Comparison of ENCODE assay signal across 7 cellular contexts in the genomic region with DNA sequence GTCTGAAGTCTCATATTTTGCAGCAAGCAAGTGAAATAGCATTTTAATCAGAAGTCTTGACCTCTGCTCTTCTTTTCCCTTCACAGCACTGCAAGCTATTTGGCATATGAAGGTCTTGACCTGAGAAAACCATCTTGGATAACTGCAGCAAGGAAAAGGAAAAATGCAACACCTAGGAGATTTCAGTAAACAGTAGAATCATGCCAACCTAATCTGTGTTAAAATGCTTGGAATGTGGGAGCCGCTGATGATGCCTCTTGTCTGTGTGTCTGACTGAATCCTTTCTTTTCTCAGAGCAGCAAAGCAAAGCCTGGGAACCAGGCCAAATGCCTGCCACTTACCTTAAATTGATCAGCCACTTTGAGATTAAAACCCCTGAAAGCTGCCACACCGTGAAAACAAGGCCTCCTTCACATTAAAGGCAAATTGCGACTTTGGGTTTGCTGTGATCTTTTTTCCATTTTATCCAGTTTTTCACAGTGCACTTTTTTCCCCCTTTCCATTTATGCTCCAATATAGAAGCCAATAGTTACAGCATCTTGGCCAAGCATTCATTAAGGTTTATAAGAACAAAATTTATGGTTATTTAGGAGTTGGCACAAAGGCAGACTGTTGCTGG.
DNase-seq lines count a peak whose midpoint lies in the region; TF ChIP-seq lines count a peak whose summit lies in the region.

No MANE protein-coding gene starts in this region.

- no peak overlapping the region for H3K4me3 ChIP-seq in epithelial cell of esophagus (ENCODE audit: low read length)

- H3K4me3 Mint-ChIP-seq in progenitor cell of endocrine pancreas (ENCODE audit: low read depth), result no peak overlapping the region

- peak overlapping the region; percentile 90 for H3K27ac Mint-ChIP-seq in progenitor cell of endocrine pancreas

- DNase-seq in HCEC 1CT, result peak; percentile 15
- DNase-seq in NCI-H524 treated with DMSO at 0.1 percent for 48 hours (lab: John Stamatoyannopoulos, UW), result peak; percentile 66
- peak; percentile 84 for DNase-seq in epithelial cell of esophagus (ENCODE audit: low read depth)
- DNase-seq in progenitor cell of endocrine pancreas (ENCODE audit: low spot score, unreplicated experiment), result no peak
- no peak for DNase-seq in NOMO-1 treated with dmso at 0.1 percent for 144 hours (lab: John Stamatoyannopoulos, UW; ENCODE audit: unreplicated experiment)
- no peak for DNase-seq in MV-4-11 (lab: John Stamatoyannopoulos, UW)
- no peak for DNase-seq in NCI-H1436 (lab: John Stamatoyannopoulos, UW)

- no peaks in the 10 kb centered on the region for H3K27me3 Mint-ChIP-seq in progenitor cell of endocrine pancreas

- peaks cover 13% of the 10 kb centered on the region for H3K9me3 Mint-ChIP-seq in progenitor cell of endocrine pancreas (ENCODE audit: low read depth)

- peaks cover 5% of the 10 kb centered on the region for H3K36me3 Mint-ChIP-seq in progenitor cell of endocrine pancreas (ENCODE audit: insufficient read depth)

- H3K4me1 Mint-ChIP-seq in progenitor cell of endocrine pancreas (ENCODE audit: low read depth), result peaks cover 13% of the 10 kb centered on the region

- no peak for TF ChIP-seq CTCF in epithelial cell of esophagus (IDR thresholded peaks at IDR 0.05; ENCODE audit: insufficient read depth, low read depth, low read length, missing control alignments)
- TF ChIP-seq CTCF in progenitor cell of endocrine pancreas (IDR thresholded peaks at IDR 0.05; ENCODE audit: unreplicated experiment), result no peak

Comparison
In these comparisons a context has a peak if more than half of its experiments do, and no peak if none do; other contexts are left out.
1. DNase-seq: peak in HCEC 1CT (single experiment), NCI-H524 treated with DMSO at 0.1 percent for 48 hours (single experiment) and epithelial cell of esophagus (single experiment); none in progenitor cell of endocrine pancreas (single experiment), NOMO-1 treated with dmso at 0.1 percent for 144 hours (single experiment), MV-4-11 (single experiment) and NCI-H1436 (single experiment).